Comparison of ENCODE assay signal across 1 cellular context in the genomic region with DNA sequence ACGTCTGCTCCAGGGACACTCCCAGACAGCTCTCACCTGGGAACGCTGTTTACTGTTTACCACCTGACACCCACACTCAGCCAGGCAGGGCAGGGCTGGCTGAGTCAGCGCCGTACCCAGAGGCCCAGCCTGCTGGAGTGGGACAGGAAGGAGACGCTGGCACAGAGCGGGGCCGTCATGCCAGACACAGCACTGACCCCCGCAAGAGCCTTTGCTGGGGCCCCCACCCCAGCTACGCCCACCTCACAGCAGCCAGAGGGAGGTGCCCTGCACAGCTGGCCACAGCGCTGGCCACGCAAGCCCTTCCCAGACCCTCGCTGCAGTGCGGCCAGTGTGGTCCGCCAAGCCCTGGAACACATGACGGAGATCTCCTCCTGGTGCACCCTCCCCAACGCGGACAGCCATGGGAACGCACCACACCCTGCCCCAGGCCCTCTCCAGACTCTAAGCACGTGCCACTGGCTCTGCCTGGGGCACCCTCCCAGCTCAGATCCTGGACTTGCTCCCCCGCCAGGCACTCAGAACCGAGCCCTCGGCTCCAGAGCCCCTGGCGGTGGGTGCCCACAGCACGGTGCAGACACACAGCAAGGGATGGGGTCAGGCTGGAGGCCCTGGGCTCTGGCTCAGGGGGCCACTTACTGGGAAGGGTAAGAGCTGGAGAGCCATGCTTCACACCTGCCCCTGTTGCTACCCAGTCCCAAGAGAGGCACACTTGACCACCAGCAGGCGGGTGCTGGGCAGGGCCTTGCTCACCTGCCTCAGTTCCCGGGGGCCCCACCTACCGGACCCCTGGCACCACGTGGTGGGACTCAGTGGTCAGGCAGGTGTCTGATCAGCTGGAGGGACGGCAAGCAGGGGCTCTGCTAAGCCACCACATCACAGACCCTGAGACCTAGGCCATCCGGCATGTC.
TF ChIP-seq lines count a peak whose summit lies in the region.

No MANE protein-coding gene starts in this region.

TF ChIP-seq in HEK293, 187 proteins besides CTCF, POLR2A, EP300 and RAD21 (continued from another document):
- no peak for TF ChIP-seq ZNF292 (tag by site-specific recombination; IDR thresholded peaks at IDR 0.05; ENCODE audit: borderline replicate concordance, low read depth)
- TF ChIP-seq ZNF561 (tag by site-specific recombination; IDR thresholded peaks at IDR 0.05; ENCODE audit: borderline replicate concordance) = no peak
- peak; percentile 79 for TF ChIP-seq ZNF341 (tag by site-specific recombination; IDR thresholded peaks at IDR 0.05; ENCODE audit: low read depth)
- TF ChIP-seq RBAK (tag by site-specific recombination; IDR thresholded peaks at IDR 0.05) = no peak
- no peak for TF ChIP-seq ZNF596 (tag by site-specific recombination; IDR thresholded peaks at IDR 0.05)
- TF ChIP-seq, protein P1, sequence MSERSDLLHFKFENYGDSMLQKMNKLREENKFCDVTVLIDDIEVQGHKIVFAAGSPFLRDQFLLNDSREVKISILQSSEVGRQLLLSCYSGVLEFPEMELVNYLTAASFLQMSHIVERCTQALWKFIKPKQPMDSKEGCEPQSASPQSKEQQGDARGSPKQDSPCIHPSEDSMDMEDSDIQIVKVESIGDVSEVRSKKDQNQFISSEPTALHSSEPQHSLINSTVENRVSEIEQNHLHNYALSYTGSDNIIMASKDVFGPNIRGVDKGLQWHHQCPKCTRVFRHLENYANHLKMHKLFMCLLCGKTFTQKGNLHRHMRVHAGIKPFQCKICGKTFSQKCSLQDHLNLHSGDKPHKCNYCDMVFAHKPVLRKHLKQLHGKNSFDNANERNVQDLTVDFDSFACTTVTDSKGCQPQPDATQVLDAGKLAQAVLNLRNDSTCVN (tag by site-specific recombination; optimal IDR thresholded peaks at IDR 0.05) = peak; percentile 0
- TF ChIP-seq, protein P2, sequence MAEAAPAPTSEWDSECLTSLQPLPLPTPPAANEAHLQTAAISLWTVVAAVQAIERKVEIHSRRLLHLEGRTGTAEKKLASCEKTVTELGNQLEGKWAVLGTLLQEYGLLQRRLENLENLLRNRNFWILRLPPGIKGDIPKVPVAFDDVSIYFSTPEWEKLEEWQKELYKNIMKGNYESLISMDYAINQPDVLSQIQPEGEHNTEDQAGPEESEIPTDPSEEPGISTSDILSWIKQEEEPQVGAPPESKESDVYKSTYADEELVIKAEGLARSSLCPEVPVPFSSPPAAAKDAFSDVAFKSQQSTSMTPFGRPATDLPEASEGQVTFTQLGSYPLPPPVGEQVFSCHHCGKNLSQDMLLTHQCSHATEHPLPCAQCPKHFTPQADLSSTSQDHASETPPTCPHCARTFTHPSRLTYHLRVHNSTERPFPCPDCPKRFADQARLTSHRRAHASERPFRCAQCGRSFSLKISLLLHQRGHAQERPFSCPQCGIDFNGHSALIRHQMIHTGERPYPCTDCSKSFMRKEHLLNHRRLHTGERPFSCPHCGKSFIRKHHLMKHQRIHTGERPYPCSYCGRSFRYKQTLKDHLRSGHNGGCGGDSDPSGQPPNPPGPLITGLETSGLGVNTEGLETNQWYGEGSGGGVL (tag by site-specific recombination; IDR thresholded peaks at IDR 0.05) = no peak
- peak; percentile 27; the same call in 1 of the 2 replicates for TF ChIP-seq GLIS2 (tag by site-specific recombination; IDR thresholded peaks at IDR 0.05)
- TF ChIP-seq, protein P3, sequence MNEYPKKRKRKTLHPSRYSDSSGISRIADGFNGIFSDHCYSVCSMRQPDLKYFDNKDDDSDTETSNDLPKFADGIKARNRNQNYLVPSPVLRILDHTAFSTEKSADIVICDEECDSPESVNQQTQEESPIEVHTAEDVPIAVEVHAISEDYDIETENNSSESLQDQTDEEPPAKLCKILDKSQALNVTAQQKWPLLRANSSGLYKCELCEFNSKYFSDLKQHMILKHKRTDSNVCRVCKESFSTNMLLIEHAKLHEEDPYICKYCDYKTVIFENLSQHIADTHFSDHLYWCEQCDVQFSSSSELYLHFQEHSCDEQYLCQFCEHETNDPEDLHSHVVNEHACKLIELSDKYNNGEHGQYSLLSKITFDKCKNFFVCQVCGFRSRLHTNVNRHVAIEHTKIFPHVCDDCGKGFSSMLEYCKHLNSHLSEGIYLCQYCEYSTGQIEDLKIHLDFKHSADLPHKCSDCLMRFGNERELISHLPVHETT (tag by site-specific recombination; IDR thresholded peaks at IDR 0.05) = no peak
- TF ChIP-seq GFI1B (tag by site-specific recombination; IDR thresholded peaks at IDR 0.05) = no peak
- TF ChIP-seq, protein P4, sequence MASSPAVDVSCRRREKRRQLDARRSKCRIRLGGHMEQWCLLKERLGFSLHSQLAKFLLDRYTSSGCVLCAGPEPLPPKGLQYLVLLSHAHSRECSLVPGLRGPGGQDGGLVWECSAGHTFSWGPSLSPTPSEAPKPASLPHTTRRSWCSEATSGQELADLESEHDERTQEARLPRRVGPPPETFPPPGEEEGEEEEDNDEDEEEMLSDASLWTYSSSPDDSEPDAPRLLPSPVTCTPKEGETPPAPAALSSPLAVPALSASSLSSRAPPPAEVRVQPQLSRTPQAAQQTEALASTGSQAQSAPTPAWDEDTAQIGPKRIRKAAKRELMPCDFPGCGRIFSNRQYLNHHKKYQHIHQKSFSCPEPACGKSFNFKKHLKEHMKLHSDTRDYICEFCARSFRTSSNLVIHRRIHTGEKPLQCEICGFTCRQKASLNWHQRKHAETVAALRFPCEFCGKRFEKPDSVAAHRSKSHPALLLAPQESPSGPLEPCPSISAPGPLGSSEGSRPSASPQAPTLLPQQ (tag by site-specific recombination; IDR thresholded peaks at IDR 0.05) = no peak
- TF ChIP-seq ZFHX2 (tag by site-specific recombination; conservative IDR thresholded peaks at IDR 0.05) = peak; percentile 61
